ENCODE assay signal across 8 cellular contexts in the genomic region with DNA sequence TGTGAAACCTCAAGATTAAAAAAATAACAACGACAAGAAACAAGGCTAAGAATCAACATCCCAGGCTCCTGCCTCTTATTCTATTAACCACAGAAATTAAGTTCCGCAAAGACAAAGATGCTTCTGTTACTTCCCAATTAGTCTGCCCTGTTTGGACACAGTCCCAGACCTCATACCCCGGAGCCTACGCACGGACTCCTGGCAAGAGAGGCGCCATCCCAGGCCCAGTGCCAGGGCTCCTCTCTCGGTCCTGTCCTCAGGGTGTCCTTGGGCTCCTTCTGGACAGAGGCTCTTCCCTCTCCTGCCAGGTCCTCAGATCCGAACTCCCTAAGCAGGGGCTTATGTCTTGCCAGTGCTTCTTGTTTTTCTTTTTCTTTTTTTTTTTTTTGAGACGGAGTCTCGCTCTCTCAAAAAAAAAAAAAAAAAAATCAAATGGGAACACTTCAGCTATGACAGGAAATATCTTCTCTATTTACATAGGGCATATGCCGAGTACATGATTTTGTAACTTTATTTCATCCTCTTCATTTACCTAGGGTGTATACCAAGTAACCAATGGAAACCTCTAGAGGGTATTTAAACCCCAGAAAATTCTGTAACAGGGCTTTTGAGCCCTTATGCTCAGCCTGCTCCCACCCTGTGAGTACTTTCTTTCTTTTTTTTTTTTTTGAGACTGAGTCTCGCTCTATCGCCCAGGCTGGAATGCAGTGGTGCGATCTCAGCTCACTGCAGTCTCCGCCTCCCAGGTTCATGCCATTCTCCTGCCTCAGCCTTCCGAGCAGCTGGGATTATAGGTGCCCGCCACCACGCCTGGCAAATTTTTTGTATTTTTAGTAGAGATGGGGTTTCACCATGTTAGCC. TPM values are rescaled to one million over a fixed set of nuclear protein-coding genes. Genes with fewer than 3 reads are reported as not detected.
DNase-seq lines count a peak whose midpoint lies in the region; ATAC-seq lines count a peak whose summit lies in the region.

No MANE protein-coding gene starts in this region.

- DNase-seq in Ammon's horn (ENCODE audit: low spot score) (peak; percentile 92), NCI-H460 (ENCODE audit: extremely low read depth, low read depth) (peak; percentile 83), dermis blood vessel endothelial cell (peak; percentile 55), mucosa of gallbladder (ENCODE audit: low spot score) (peak; percentile 81), retina (no peak)

- ATAC-seq in GM21737 (IDR thresholded peaks at IDR 0.05; ENCODE audit: unreplicated experiment) (no peak), HG03159 (IDR thresholded peaks at IDR 0.05; ENCODE audit: unreplicated experiment) (no peak), HG02642 (IDR thresholded peaks at IDR 0.05; ENCODE audit: poor library complexity, unreplicated experiment) (no peak)

RNA-seq across cellular contexts. Expression of a gene that starts 11.7 kb away (rescaled TPM):
- total RNA-seq in NCI-H460 (2014; rRNA removed; shearing (Covaris generic)), result 3,383 and 3,505 TPM in 2 replicates
- polyA plus RNA-seq in NCI-H460 (2014; cell fraction: nucleus; rRNA removed), result 1,873 and 2,034 TPM in 2 replicates
- total RNA-seq in dermis blood vessel endothelial cell, result 1,154 and 2,045 TPM in 2 replicates
- total RNA-seq in mucosa of gallbladder, result 631 TPM

RNA-seq across cellular contexts. Expression of a gene that starts 55.5 kb away (rescaled TPM):
- total RNA-seq in NCI-H460 (2014; rRNA removed; shearing (Covaris generic)), result not detected in 2 replicates
- not detected in 2 replicates for polyA plus RNA-seq in NCI-H460 (2014; cell fraction: nucleus; rRNA removed)
- not detected in 2 replicates for total RNA-seq in dermis blood vessel endothelial cell
- total RNA-seq in mucosa of gallbladder, result not detected
